Comparison of ENCODE assay signal across 1 cellular context in genomic region chr1:205775015-205775716, GRCh38.
TF ChIP-seq lines count a peak whose summit lies in the region.

Gene RAB29, minus strand, starts transcription at chr1:205775482. Its CDS starts 526 bp downstream, at chr1:205774956.

TF ChIP-seq in HepG2, 621 proteins besides CTCF, POLR2A, EP300 and RAD21 (continued from another document and continues in another):
- TF ChIP-seq AKNA (CRISPR knock-in tag; IDR thresholded peaks at IDR 0.05; ENCODE audit: borderline replicate concordance): no peak
- no peak for TF ChIP-seq ZNF3 (CRISPR knock-in tag; IDR thresholded peaks at IDR 0.05)
- TF ChIP-seq CHD4 (IDR thresholded peaks at IDR 0.05; ENCODE audit: borderline replicate concordance, low read length): no peak
- peak; percentile 79 for TF ChIP-seq ZNF687 (CRISPR knock-in tag; IDR thresholded peaks at IDR 0.05)
- TF ChIP-seq E2F2 (CRISPR knock-in tag; IDR thresholded peaks at IDR 0.05; ENCODE audit: borderline replicate concordance): no peak
- TF ChIP-seq MXD4 (CRISPR knock-in tag; IDR thresholded peaks at IDR 0.05): 0 out of 2 replicates have a peak, but pooled peaks have one; percentile 37
- no peak for TF ChIP-seq ZNF547 (CRISPR knock-in tag; IDR thresholded peaks at IDR 0.05)
- TF ChIP-seq PATZ1 (CRISPR knock-in tag; IDR thresholded peaks at IDR 0.05): peak; percentile 68
- TF ChIP-seq ZNF609 (CRISPR knock-in tag; IDR thresholded peaks at IDR 0.05; ENCODE audit: borderline replicate concordance): no peak
- no peak for TF ChIP-seq GABPA (IDR thresholded peaks at IDR 0.05; ENCODE audit: low read depth, low read length)
- TF ChIP-seq GABPA (CRISPR knock-in tag; IDR thresholded peaks at IDR 0.05; ENCODE audit: low read depth): no peak; the same call in 1 of the 2 replicates
- no peak for TF ChIP-seq JDP2 (CRISPR knock-in tag; IDR thresholded peaks at IDR 0.05; ENCODE audit: borderline replicate concordance)
- no peak for TF ChIP-seq KDM1A (CRISPR knock-in tag; IDR thresholded peaks at IDR 0.05)
- no peak for TF ChIP-seq MED1 (CRISPR knock-in tag; IDR thresholded peaks at IDR 0.05)
- TF ChIP-seq CHD2 (IDR thresholded peaks at IDR 0.05; ENCODE audit: low read depth, low read length): no peak
- no peak for TF ChIP-seq TAF1 (CRISPR knock-in tag; IDR thresholded peaks at IDR 0.05)
- TF ChIP-seq KLF6 (CRISPR knock-in tag; IDR thresholded peaks at IDR 0.05): 0 out of 2 replicates have a peak, but pooled peaks have one; percentile 59
- TF ChIP-seq SP4 (CRISPR knock-in tag; IDR thresholded peaks at IDR 0.05): no peak
- no peak for TF ChIP-seq E2F5 (CRISPR knock-in tag; conservative IDR thresholded peaks at IDR 0.05)
- TF ChIP-seq U2AF2 (IDR thresholded peaks at IDR 0.05; ENCODE audit: low read depth, low read length): no peak
- TF ChIP-seq ZBTB46 (CRISPR knock-in tag; IDR thresholded peaks at IDR 0.05; ENCODE audit: borderline replicate concordance): no peak
- TF ChIP-seq ZNF672 (CRISPR knock-in tag; IDR thresholded peaks at IDR 0.05): no peak
- TF ChIP-seq BRF2 (CRISPR knock-in tag; IDR thresholded peaks at IDR 0.05): no peak
- TF ChIP-seq PCBP2 (optimal IDR thresholded peaks at IDR 0.05; ENCODE audit: low read depth, low read length, poor library complexity, severe bottlenecking): no peak
- TF ChIP-seq NR2F1 (CRISPR knock-in tag; IDR thresholded peaks at IDR 0.05): no peak
- TF ChIP-seq ZNF224 (CRISPR knock-in tag; IDR thresholded peaks at IDR 0.05): no peak
- peak; percentile 83 for TF ChIP-seq TFE3 (CRISPR knock-in tag; IDR thresholded peaks at IDR 0.05)
- TF ChIP-seq CBX2 (IDR thresholded peaks at IDR 0.05; ENCODE audit: low read depth, low read length): no peak
- TF ChIP-seq CBX2 (CRISPR knock-in tag; IDR thresholded peaks at IDR 0.05; ENCODE audit: low read depth): no peak
- no peak for TF ChIP-seq HOXA9 (CRISPR knock-in tag; IDR thresholded peaks at IDR 0.05; ENCODE audit: borderline replicate concordance)
- TF ChIP-seq CEBPG (CRISPR knock-in tag; IDR thresholded peaks at IDR 0.05): no peak
- no peak for TF ChIP-seq NR2F6 (IDR thresholded peaks at IDR 0.05)
- no peak for TF ChIP-seq NR2F6 (CRISPR knock-in tag; IDR thresholded peaks at IDR 0.05)
- TF ChIP-seq KMT2B (CRISPR knock-in tag; IDR thresholded peaks at IDR 0.05): 0 out of 2 replicates have a peak, but pooled peaks have one; percentile 44
- TF ChIP-seq MXD1 (CRISPR knock-in tag; IDR thresholded peaks at IDR 0.05): 0 out of 2 replicates have a peak, but pooled peaks have one; percentile 37
